In genomic region chr5:88727705-88728313, GRCh38 we compare ENCODE assay signal across 10 cellular contexts.
DNase-seq lines count a peak whose midpoint lies in the region; ATAC-seq and TF ChIP-seq lines count a peak whose summit lies in the region.
"Had no signal": no experiment of that assay in that cellular context is flagged by ENCODE, and none has a peak within 500 bp of the region (broad histone marks: within the 10 kb centered on the region; RNA-seq: fewer than 3 reads in every experiment).

No MANE protein-coding gene starts in this region.

- ATAC-seq in heart right ventricle, result no peak

- H3K36me3 ChIP-seq in heart right ventricle, result peaks cover 0 to 87% (median 35%) of the 10 kb centered on the region in 9 donors
- no peaks in the 10 kb centered on the region for H3K36me3 ChIP-seq in Peyer's patch
- no peaks in the 10 kb centered on the region for H3K36me3 ChIP-seq in uterus

- 36 to 41% methylated on average over 3 of the region's 3 CpGs for WGBS in heart right ventricle, 2 donors

- no peak for DNase-seq in heart right ventricle
- no peak for DNase-seq in cardiac septum (ENCODE audit: low spot score)
- DNase-seq in Peyer's patch, result no peak
- peak; percentile 37 for DNase-seq in fibroblast of villous mesenchyme (ENCODE audit: low read depth)
- DNase-seq in uterus, result no peak
- no peak for DNase-seq in activated CD4-positive, CD25-positive, alpha-beta regulatory T cell treated with anti-CD3 and anti-CD28 coated beads, Interleukin-2, amount 50 U/mL, for 72 hours
- no peak for DNase-seq in GDM1 (lab: John Stamatoyannopoulos, UW)
- DNase-seq in NK-92 (lab: John Stamatoyannopoulos, UW; ENCODE audit: unreplicated experiment), result no peak
- DNase-seq: activated CD4-positive, alpha-beta T cell treated with anti-CD3 and anti-CD28 coated beads, Interleukin-2, amount 50 U/mL, for 4 hours; posterior cingulate gyrus had no signal

- H3K27ac ChIP-seq in heart right ventricle, result no peak overlapping the region
- no peak overlapping the region for H3K27ac ChIP-seq in Peyer's patch
- no peak overlapping the region for H3K27ac ChIP-seq in uterus

- H3K4me1 ChIP-seq in heart right ventricle (peaks cover 0 to 49% (median 15%) of the 10 kb centered on the region in 9 donors), Peyer's patch (no peaks in the 10 kb centered on the region), uterus (no peaks in the 10 kb centered on the region)

- H3K27me3 ChIP-seq in heart right ventricle (no peaks in the 10 kb centered on the region), Peyer's patch (no peaks in the 10 kb centered on the region), uterus (no peaks in the 10 kb centered on the region)

- TF ChIP-seq POLR2A in Peyer's patch (IDR thresholded peaks at IDR 0.05) (no peak), uterus (IDR thresholded peaks at IDR 0.05) (no peak)

- H3K9me3 ChIP-seq in heart right ventricle (no peaks in the 10 kb centered on the region), Peyer's patch (no peaks in the 10 kb centered on the region), uterus (no peaks in the 10 kb centered on the region)

- TF ChIP-seq CTCF in heart right ventricle (IDR thresholded peaks at IDR 0.05) (peak; percentile 21 to 81 (median 66)), Peyer's patch (IDR thresholded peaks at IDR 0.05) (peak in 5 of 6 experiments; percentile 40 to 59 (median 42)), fibroblast of villous mesenchyme (IDR thresholded peaks at IDR 0.05; ENCODE audit: insufficient read depth, low read depth, low read length) (peak; percentile 54), uterus (IDR thresholded peaks at IDR 0.05) (peak; percentile 27 to 61 (median 29))

- intact Hi-C loops in heart right ventricle (cut with DNase I), result loop anchor here in 9 of 10 donors (2.0 to 10.0 kb wide), 8 partner anchors 1454 to 1677 kb away; partner anchors contain the start of gene CETN3 (in 1 of the 9)
- intact Hi-C loops in cardiac septum (cut with DNase I), result loop anchor here (5.0 kb wide), 1 partner anchor 1534 kb away; no protein-coding TSS in a partner anchor
- intact Hi-C loops in uterus (cut with DNase I; ENCODE audit: low total_unique reads), result no loop called here

- H3K4me3 ChIP-seq in heart right ventricle, result no peak overlapping the region
- no peak overlapping the region for H3K4me3 ChIP-seq in Peyer's patch
- H3K4me3 ChIP-seq in fibroblast of villous mesenchyme (ENCODE audit: low read depth, low read length), result no peak overlapping the region
- no peak overlapping the region for H3K4me3 ChIP-seq in uterus
